Comparison of ENCODE assay signal across 1 cellular context in genomic region chr15:74390552-74391288, GRCh38.
A peak's percentile ranks its signal among the peaks of the same experiment; 100 is the strongest.
TF ChIP-seq lines count a peak whose summit lies in the region.

No MANE protein-coding gene starts in this region.

TF ChIP-seq in K562, 482 proteins besides CTCF, POLR2A, EP300 and RAD21 (continued from another document and continues in another):
- TF ChIP-seq CTCFL (IDR thresholded peaks at IDR 0.05; ENCODE audit: borderline replicate concordance, insufficient read depth, low read depth, low read length, poor library complexity, severe bottlenecking) (no peak), HNRNPK (IDR thresholded peaks at IDR 0.05; ENCODE audit: low read depth, low read length, poor library complexity, severe bottlenecking) (no peak), ETV1 (tag; conservative IDR thresholded peaks at IDR 0.05; ENCODE audit: low read depth) (no peak), CBFA2T2 (conservative IDR thresholded peaks at IDR 0.05) (no peak), FOSL1 (tag; conservative IDR thresholded peaks at IDR 0.05) (no peak), MNT (conservative IDR thresholded peaks at IDR 0.05) (no peak), MEIS2 (IDR thresholded peaks at IDR 0.05; ENCODE audit: partially characterized antibody) (peak; percentile 82), CXXC5 (CRISPR knock-in tag; IDR thresholded peaks at IDR 0.05) (peak; percentile 45; the same call in 1 of the 2 replicates), KAT8 (IDR thresholded peaks at IDR 0.05; ENCODE audit: low read depth) (no peak), SAP30 (IDR thresholded peaks at IDR 0.05; ENCODE audit: borderline replicate concordance, insufficient read depth, low read depth, low read length, poor library complexity, severe bottlenecking) (no peak), ZFP91 (CRISPR knock-in tag; IDR thresholded peaks at IDR 0.05) (no peak), SRSF9 (IDR thresholded peaks at IDR 0.05; ENCODE audit: borderline replicate concordance, low read depth, low read length) (no peak), JUNB (CRISPR knock-in tag; conservative IDR thresholded peaks at IDR 0.05) (no peak), SMAD1 (IDR thresholded peaks at IDR 0.05; ENCODE audit: low read depth, low read length, partially characterized antibody) (no peak), KHSRP (IDR thresholded peaks at IDR 0.05) (no peak), ZNF639 (CRISPR knock-in tag; conservative IDR thresholded peaks at IDR 0.05 in 1 of 2, IDR thresholded peaks at IDR 0.05 in 1 of 2) (peak in 1 of 2 experiments; percentile 22; a peak in 1 of 4 replicates), BHLHE40 (IDR thresholded peaks at IDR 0.05; ENCODE audit: low read length) (peak; percentile 72), SOX6 (IDR thresholded peaks at IDR 0.05) (no peak; the same call in 1 of the 2 replicates), NCOA2 (IDR thresholded peaks at IDR 0.05; ENCODE audit: partially characterized antibody in 2 of 2) (no peak), RCOR1 (IDR thresholded peaks at IDR 0.05; ENCODE audit: borderline replicate concordance in 1 of 2, low read depth in 2 of 2, low read length in 2 of 2) (peak in 1 of 2 experiments; percentile 78; a peak in 2 of 4 replicates), HMGN3 (IDR thresholded peaks at IDR 0.05; ENCODE audit: borderline replicate concordance, extremely low read depth, insufficient read length, low read depth, low read length) (no peak), PBX2 (CRISPR knock-in tag; IDR thresholded peaks at IDR 0.05; ENCODE audit: low read depth) (no peak), PBX2 (tag; conservative IDR thresholded peaks at IDR 0.05; ENCODE audit: low read depth) (0 out of 2 replicates have a peak, but pooled peaks have one; percentile 44), NEUROD1 (IDR thresholded peaks at IDR 0.05; ENCODE audit: borderline replicate concordance, low read depth, low read length, partially characterized antibody) (no peak), HSF4 (CRISPR knock-in tag; IDR thresholded peaks at IDR 0.05; ENCODE audit: borderline replicate concordance) (no peak; the same call in 1 of the 2 replicates), HDAC2 (IDR thresholded peaks at IDR 0.05) (peak; percentile 77; the same call in 1 of the 2 replicates), FOS (IDR thresholded peaks at IDR 0.05; ENCODE audit: extremely low read depth, insufficient read length) (no peak), MYBL2 (IDR thresholded peaks at IDR 0.05; ENCODE audit: low read depth) (no peak), MYBL2 (CRISPR knock-in tag; IDR thresholded peaks at IDR 0.05; ENCODE audit: borderline replicate concordance) (no peak), STAT6 (CRISPR knock-in tag; IDR thresholded peaks at IDR 0.05) (no peak), PKNOX1 (IDR thresholded peaks at IDR 0.05) (peak; percentile 19; the same call in 1 of the 2 replicates), RB1 (IDR thresholded peaks at IDR 0.05; ENCODE audit: low read depth) (no peak), ZNF740 (CRISPR knock-in tag; IDR thresholded peaks at IDR 0.05) (no peak), ZNF740 (tag; IDR thresholded peaks at IDR 0.05) (no peak), TARDBP (IDR thresholded peaks at IDR 0.05) (no peak), ZFPM2 (CRISPR knock-in tag; IDR thresholded peaks at IDR 0.05) (no peak), TCFL5 (CRISPR knock-in tag; conservative IDR thresholded peaks at IDR 0.05) (no peak), POLR3A (IDR thresholded peaks at IDR 0.05; ENCODE audit: borderline replicate concordance, extremely low read depth, insufficient read depth, insufficient read length) (no peak), CREB3 (tag; conservative IDR thresholded peaks at IDR 0.05; ENCODE audit: low read depth) (no peak), ZNF280A (IDR thresholded peaks at IDR 0.05; ENCODE audit: low read depth, partially characterized antibody) (no peak), CAMTA2 (CRISPR knock-in tag; conservative IDR thresholded peaks at IDR 0.05) (no peak), THAP12 (CRISPR knock-in tag; IDR thresholded peaks at IDR 0.05) (no peak)
